Comparison of ENCODE assay signal across 36 cellular contexts in the genomic region with DNA sequence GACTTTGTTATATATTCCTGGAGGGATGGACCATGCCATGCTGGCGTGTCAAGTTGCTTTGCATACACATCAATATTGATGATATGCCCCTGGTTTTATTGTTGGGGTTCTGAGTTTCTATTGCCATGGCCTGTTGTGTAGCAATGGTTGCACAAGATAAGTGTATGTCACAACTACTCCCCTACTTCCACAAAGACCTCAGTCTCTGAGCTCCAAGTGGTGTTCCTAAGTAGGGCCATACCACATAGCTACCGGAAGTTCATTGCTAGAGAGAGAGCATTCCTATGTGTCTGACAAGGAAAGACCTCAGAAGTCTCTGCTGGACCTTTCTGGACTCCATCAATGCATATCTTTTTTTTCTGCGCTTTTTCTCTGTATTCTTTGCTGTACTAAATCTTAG. TPM values are rescaled to one million over a fixed set of nuclear protein-coding genes. Genes with fewer than 3 reads are reported as not detected.
"Had no signal": no experiment of that assay in that cellular context is flagged by ENCODE, and none has a peak within 500 bp of the region (broad histone marks: within the 10 kb centered on the region; RNA-seq: fewer than 3 reads in every experiment).

No MANE protein-coding gene starts in this region.

- H3K4me3 Mint-ChIP-seq: activated CD4-positive, alpha-beta memory T cell treated with anti-CD3 and anti-CD28 coated beads, Interleukin-2, amount 10 ng/mL, durations not matched to agents 7 days and 5 days; activated CD4-positive, alpha-beta T cell treated with anti-CD3 and anti-CD28 coated beads, Interleukin-2, amount 10 ng/mL, durations not matched to agents 7 days and 5 days; activated T-cell treated with anti-CD3 and anti-CD28 coated beads, Interleukin-2, amount 50 U/mL, for 4 hours; activated T-helper 17 cell treated with anti-CD3 and anti-CD28 coated beads, Interleukin-2, amount 50 U/mL, for 72 hours; endodermal cell; nephron progenitor cell; stimulated activated naive B cell treated with anti-CD40 and anti-IgM and Interleukin-4, amounts not matched to agents 10 μg/mL and 1 μg/mL and 100 μg/mL, for 72 hours; WTC11 had no signal

- H3K36me3 ChIP-seq: brain microvascular endothelial cell, pancreas, sigmoid colon, stomach, thyroid gland had no signal

- H3K27me3 ChIP-seq: brain microvascular endothelial cell, pancreas, sigmoid colon, stomach, thyroid gland had no signal

- H3K9me3 Mint-ChIP-seq: activated CD4-positive, alpha-beta memory T cell treated with anti-CD3 and anti-CD28 coated beads, Interleukin-2, amount 10 ng/mL, durations not matched to agents 7 days and 5 days; activated T-helper 17 cell treated with anti-CD3 and anti-CD28 coated beads, Interleukin-2, amount 50 U/mL, for 72 hours had no signal

- ATAC-seq: activated T-cell treated with anti-CD3 and anti-CD28 coated beads, Interleukin-2, amount 50 U/mL, for 4 hours; activated T-helper 17 cell treated with anti-CD3 and anti-CD28 coated beads, Interleukin-2, amount 50 U/mL, for 72 hours; esophagus mucosa; left cardiac atrium; pancreas; psoas muscle; stimulated activated naive B cell treated with anti-CD40 and anti-IgM and Interleukin-4, amounts not matched to agents 10 μg/mL and 1 μg/mL and 100 μg/mL, for 72 hours; WTC11 had no signal

- H3K4me1 Mint-ChIP-seq: activated CD4-positive, alpha-beta memory T cell treated with anti-CD3 and anti-CD28 coated beads, Interleukin-2, amount 10 ng/mL, durations not matched to agents 7 days and 5 days had no signal

- H3K27ac ChIP-seq: brain microvascular endothelial cell, pancreas, psoas muscle, sigmoid colon, stomach, thyroid gland had no signal

- H3K9me3 ChIP-seq: pancreas, psoas muscle, sigmoid colon, thyroid gland had no signal

- H3K4me3 ChIP-seq: pancreas, psoas muscle, sigmoid colon, stomach, thyroid gland had no signal

- H3K27ac Mint-ChIP-seq: activated CD4-positive, alpha-beta memory T cell treated with anti-CD3 and anti-CD28 coated beads, Interleukin-2, amount 10 ng/mL, durations not matched to agents 7 days and 5 days; activated CD4-positive, alpha-beta T cell treated with anti-CD3 and anti-CD28 coated beads, Interleukin-2, amount 10 ng/mL, durations not matched to agents 7 days and 5 days; activated T-helper 17 cell treated with anti-CD3 and anti-CD28 coated beads, Interleukin-2, amount 50 U/mL, for 72 hours; endodermal cell; stimulated activated naive B cell treated with anti-CD40 and anti-IgM and Interleukin-4, amounts not matched to agents 10 μg/mL and 1 μg/mL and 100 μg/mL, for 72 hours; WTC11 had no signal

- DNase-seq: activated CD4-positive, alpha-beta memory T cell treated with anti-CD3 and anti-CD28 coated beads, Interleukin-2, amount 10 ng/mL, durations not matched to agents 7 days and 5 days; activated CD4-positive, alpha-beta T cell treated with anti-CD3 and anti-CD28 coated beads for 1 hour; activated CD4-positive, alpha-beta T cell treated with anti-CD3 and anti-CD28 coated beads, Interleukin-2, amount 10 ng/mL, durations not matched to agents 7 days and 5 days; activated CD8-positive, alpha-beta memory T cell treated with anti-CD3 and anti-CD28 coated beads, Interleukin-2, amount 50 U/mL, for 48 hours; activated gamma-delta T cell treated with Interleukin-2 at 50 U/mL for 16 hours; activated naive CD4-positive, alpha-beta T cell treated with anti-CD3 and anti-CD28 coated beads, Interleukin-2, amount 50 U/mL, for 16 hours; activated T-cell treated with anti-CD3 and anti-CD28 coated beads, Interleukin-2, amount 50 U/mL, for 4 hours; amniotic stem cell; brain microvascular endothelial cell; central memory CD4-positive, alpha-beta T cell; endodermal cell; foreskin fibroblast; head of caudate nucleus; hippocampal formation; left cardiac atrium; mammary epithelial cell; nephron progenitor cell; nucleus accumbens; pancreas; psoas muscle; sigmoid colon; small intestine; stimulated activated CD4-positive, alpha-beta T cell treated with anti-CD3 and anti-CD28 coated beads, Interleukin-15, amount 100 ng/mL, for 24 hours; stimulated activated CD4-positive, alpha-beta T cell treated with anti-CD3 and anti-CD28 coated beads, Interleukin-2, amount 100 ng/mL, for 24 hours; stimulated activated naive B cell treated with anti-CD40 and anti-IgM and Interleukin-4, amounts not matched to agents 10 μg/mL and 1 μg/mL and 100 μg/mL, for 72 hours; stomach; T-helper 2 cell; thyroid gland had no signal

- H3K36me3 Mint-ChIP-seq: stimulated activated naive B cell treated with anti-CD40 and anti-IgM and Interleukin-4, amounts not matched to agents 10 μg/mL and 1 μg/mL and 100 μg/mL, for 72 hours had no signal

- H3K4me1 ChIP-seq: pancreas, psoas muscle, sigmoid colon, thyroid gland had no signal

RNA-seq across cellular contexts. Expression of gene TXNDC8, which starts 19.7 kb away (rescaled TPM):
- total RNA-seq: activated CD4-positive, alpha-beta memory T cell treated with anti-CD3 and anti-CD28 coated beads, Interleukin-2, amount 10 ng/mL, durations not matched to agents 7 days and 5 days; activated CD4-positive, alpha-beta T cell treated with anti-CD3 and anti-CD28 coated beads, Interleukin-2, amount 10 ng/mL, durations not matched to agents 7 days and 5 days; activated T-cell treated with anti-CD3 and anti-CD28 coated beads, Interleukin-2, amount 50 U/mL, for 4 hours; activated T-helper 17 cell treated with anti-CD3 and anti-CD28 coated beads, Interleukin-2, amount 50 U/mL, for 72 hours; astrocyte; endodermal cell; esophagus mucosa; left cardiac atrium; liver; mammary epithelial cell; mucosa of gallbladder; pancreas; psoas muscle; sigmoid colon; stomach; thyroid gland; ureter; WTC11 had no signal
- polyA plus RNA-seq: keratinocyte, liver, mammary epithelial cell, pancreas, psoas muscle, sigmoid colon, small intestine, stomach had no signal
